ENCODE assay signal across 20 cellular contexts in genomic region chr2:26870585-26871095, GRCh38. TPM values are rescaled to one million over a fixed set of nuclear protein-coding genes. Genes with fewer than 3 reads are reported as not detected.
"Had no signal": no experiment of that assay in that cellular context is flagged by ENCODE, and none has a peak within 500 bp of the region (broad histone marks: within the 10 kb centered on the region; RNA-seq: fewer than 3 reads in every experiment).

No MANE protein-coding gene starts in this region.

- H3K9me3 ChIP-seq: left lung, lower lobe of right lung, psoas muscle, uterus had no signal

- H3K4me2 ChIP-seq: smooth muscle cell had no signal

- FAIRE-seq: endometrium, keratinocyte had no signal

- H3K27ac ChIP-seq: left lung, lower lobe of right lung, parathyroid adenoma, psoas muscle, uterus had no signal

- H3K4me3 Mint-ChIP-seq: central memory CD8-positive, alpha-beta T cell; immature natural killer cell; memory B cell; natural killer cell treated with Interleukin-12 subunit alpha and Interleukin-12 subunit beta and Interleukin-15 and Interleukin-18, amount 100 ng/mL, for 72 hours had no signal

- H3K4me3 ChIP-seq: left lung, lower lobe of right lung, psoas muscle, smooth muscle cell, uterus had no signal

- H3K4me1 ChIP-seq: left lung, lower lobe of right lung, parathyroid adenoma, psoas muscle, uterus had no signal

- H3K36me3 Mint-ChIP-seq: immature natural killer cell; memory B cell; natural killer cell treated with Interleukin-12 subunit alpha and Interleukin-12 subunit beta and Interleukin-15 and Interleukin-18, amount 100 ng/mL, for 72 hours had no signal

- ATAC-seq: esophagus mucosa; left lung; lower lobe of right lung; natural killer cell treated with Interleukin-12 subunit alpha and Interleukin-12 subunit beta and Interleukin-15 and Interleukin-18, amount 100 ng/mL, for 72 hours; psoas muscle had no signal

- H3K4me1 Mint-ChIP-seq: central memory CD8-positive, alpha-beta T cell; immature natural killer cell had no signal

- H3K9me3 Mint-ChIP-seq: central memory CD8-positive, alpha-beta T cell; immature natural killer cell; memory B cell; natural killer cell treated with Interleukin-12 subunit alpha and Interleukin-12 subunit beta and Interleukin-15 and Interleukin-18, amount 100 ng/mL, for 72 hours had no signal

- H3K27ac Mint-ChIP-seq: immature natural killer cell; memory B cell; natural killer cell treated with Interleukin-12 subunit alpha and Interleukin-12 subunit beta and Interleukin-15 and Interleukin-18, amount 100 ng/mL, for 72 hours had no signal

- H2AFZ ChIP-seq: parathyroid adenoma had no signal

- DNase-seq: effector memory CD4-positive, alpha-beta T cell; foreskin fibroblast; immature natural killer cell; left lung; lower lobe of right lung; midbrain; psoas muscle; stimulated activated CD4-positive, alpha-beta T cell treated with anti-CD3 and anti-CD28 coated beads, Interleukin-2, amount 100 ng/mL, for 48 hours; stimulated activated naive CD4-positive, alpha-beta T cell treated with Interleukin-2 at 50 U/mL for 16 hours; trophoblast cell; uterus had no signal

- H3K36me3 ChIP-seq: left lung, lower lobe of right lung, uterus had no signal

- H3K9ac ChIP-seq: parathyroid adenoma had no signal

RNA-seq across cellular contexts. Expression of gene DPYSL5, which starts 22.7 kb away (rescaled TPM):
- total RNA-seq: esophagus mucosa; left lung; lower lobe of right lung; natural killer cell treated with Interleukin-12 subunit alpha and Interleukin-12 subunit beta and Interleukin-15 and Interleukin-18, amount 100 ng/mL, for 72 hours; omental fat pad had no signal
- polyA plus RNA-seq: immature natural killer cell, keratinocyte, smooth muscle cell had no signal
